ENCODE assay signal across 9 cellular contexts in genomic region chr5:68261174-68262021, GRCh38. TPM values are rescaled to one million over a fixed set of nuclear protein-coding genes. Genes with fewer than 3 reads are reported as not detected.
DNase-seq lines count a peak whose midpoint lies in the region; ATAC-seq and TF ChIP-seq lines count a peak whose summit lies in the region.
"Had no signal": no experiment of that assay in that cellular context is flagged by ENCODE, and none has a peak within 500 bp of the region (broad histone marks: within the 10 kb centered on the region; RNA-seq: fewer than 3 reads in every experiment).

No MANE protein-coding gene starts in this region.

- H3K4me3 Mint-ChIP-seq in activated naive CD4-positive, alpha-beta T cell treated with anti-CD3 and anti-CD28 coated beads for 36 hours, result no peak overlapping the region
- H3K4me3 Mint-ChIP-seq in activated B cell treated with CpG ODN at 0.5 μM for 24 hours, result no peak overlapping the region
- H3K4me3 Mint-ChIP-seq in type B pancreatic cell, result no peak overlapping the region
- H3K4me3 Mint-ChIP-seq: activated CD4-positive, alpha-beta T cell treated with anti-CD3 and anti-CD28 coated beads, Interleukin-2, amount 10 ng/mL, durations not matched to agents 7 days and 5 days had no signal

- H3K27me3 ChIP-seq in kidney epithelial cell (ENCODE audit: control insufficient read depth, insufficient read depth, low read length) (no peaks in the 10 kb centered on the region), neuronal stem cell (ENCODE audit: control insufficient read depth in 3 of 3, insufficient read depth in 3 of 3, low read depth in 1 of 3, low read length in 3 of 3) (no peaks in the 10 kb centered on the region)

- H3K27ac Mint-ChIP-seq in activated naive CD4-positive, alpha-beta T cell treated with anti-CD3 and anti-CD28 coated beads for 36 hours, result peak overlapping the region; percentile 21
- H3K27ac Mint-ChIP-seq in activated B cell treated with CpG ODN at 0.5 μM for 24 hours (peak overlapping the region; percentile 75), type B pancreatic cell (no peak overlapping the region)
- H3K27ac Mint-ChIP-seq: activated CD4-positive, alpha-beta T cell treated with anti-CD3 and anti-CD28 coated beads, Interleukin-2, amount 10 ng/mL, durations not matched to agents 7 days and 5 days had no signal

- no peaks in the 10 kb centered on the region for H3K9me3 Mint-ChIP-seq in activated naive CD4-positive, alpha-beta T cell treated with anti-CD3 and anti-CD28 coated beads for 36 hours
- H3K9me3 Mint-ChIP-seq in activated B cell treated with CpG ODN at 0.5 μM for 24 hours, result no peaks in the 10 kb centered on the region
- no peaks in the 10 kb centered on the region for H3K9me3 Mint-ChIP-seq in type B pancreatic cell
- H3K9me3 Mint-ChIP-seq: activated CD4-positive, alpha-beta T cell treated with anti-CD3 and anti-CD28 coated beads, Interleukin-2, amount 10 ng/mL, durations not matched to agents 7 days and 5 days had no signal

- H3K9me3 ChIP-seq in neuronal stem cell (replicated peaks in 1 of 2; ENCODE audit: control insufficient read depth in 2 of 2, insufficient read depth in 1 of 2, low read depth in 1 of 2, low read length in 2 of 2), result peaks cover 2 to 6% of the 10 kb centered on the region in 2 donors

- H2AFZ ChIP-seq in neuronal stem cell (ENCODE audit: low read length), result no peak overlapping the region

- H3K4me1 Mint-ChIP-seq in activated naive CD4-positive, alpha-beta T cell treated with anti-CD3 and anti-CD28 coated beads for 36 hours (ENCODE audit: low read depth), result peaks cover 84% of the 10 kb centered on the region
- peaks cover 72% of the 10 kb centered on the region for H3K4me1 Mint-ChIP-seq in activated B cell treated with CpG ODN at 0.5 μM for 24 hours
- peaks cover 62% of the 10 kb centered on the region for H3K4me1 Mint-ChIP-seq in type B pancreatic cell (ENCODE audit: unreplicated experiment)

- no peak overlapping the region for H3K23ac ChIP-seq in neuronal stem cell (ENCODE audit: low read depth, low read length, poor library complexity)

- in situ Hi-C loops in ACHN (cut with HindIII; ENCODE audit: low pct_ligation_motif_present, low pct_unique_long_range_greater_than_20kb, low sequenced_read_pairs), result no loop called here

- no peak overlapping the region for H2BK12ac ChIP-seq in neuronal stem cell (ENCODE audit: low read length)

- H3K4me1 ChIP-seq in neuronal stem cell (ENCODE audit: control insufficient read depth in 2 of 2, insufficient read depth in 1 of 2, low read depth in 1 of 2, low read length in 2 of 2), result peaks cover 0 to 3% of the 10 kb centered on the region in 2 donors

- CTCF ChIA-PET in activated naive CD4-positive, alpha-beta T cell treated with anti-CD3 and anti-CD28 coated beads for 36 hours (lab: Charles Lee), result interaction anchor here (0.6 to 1.4 kb wide), 2 partner anchors 9 to 24 kb away, joined by 3 to 5 read pairs; no protein-coding TSS in a partner anchor
- CTCF ChIA-PET in activated B cell treated with CpG ODN at 0.5 μM for 24 hours (lab: Charles Lee), result interaction anchor here (1.4 kb wide), 1 partner anchor 9 kb away, joined by 3 read pairs; no protein-coding TSS in a partner anchor

- TF ChIP-seq CTCF in activated B cell treated with CpG ODN at 0.5 μM for 24 hours (IDR thresholded peaks at IDR 0.05) (no peak), kidney epithelial cell (IDR thresholded peaks at IDR 0.05; ENCODE audit: insufficient read depth, low read length, poor library complexity, severe bottlenecking) (peak; percentile 2), type B pancreatic cell (conservative IDR thresholded peaks at IDR 0.05) (peak; percentile 32)

- H3K27me3 Mint-ChIP-seq in activated naive CD4-positive, alpha-beta T cell treated with anti-CD3 and anti-CD28 coated beads for 36 hours (ENCODE audit: low read depth), result no peaks in the 10 kb centered on the region
- H3K27me3 Mint-ChIP-seq in activated B cell treated with CpG ODN at 0.5 μM for 24 hours (no peaks in the 10 kb centered on the region), type B pancreatic cell (no peaks in the 10 kb centered on the region)
- H3K27me3 Mint-ChIP-seq: activated CD4-positive, alpha-beta T cell treated with anti-CD3 and anti-CD28 coated beads, Interleukin-2, amount 10 ng/mL, durations not matched to agents 7 days and 5 days had no signal

- H3K4ac ChIP-seq in neuronal stem cell (ENCODE audit: low read length), result no peak overlapping the region

- H4K8ac ChIP-seq in neuronal stem cell (ENCODE audit: low read depth, low read length), result no peak overlapping the region

- no CpG with 5 or more reads among the region's 4 CpGs for WGBS in neuronal stem cell (ENCODE audit: extremely low coverage in 2 of 2, insufficient read length in 2 of 2, insufficient replicate concordance in 1 of 2), 2 donors

- no peak overlapping the region for H2BK120ac ChIP-seq in neuronal stem cell (ENCODE audit: low read depth, low read length)

- intact Hi-C loops in activated naive CD4-positive, alpha-beta T cell treated with anti-CD3 and anti-CD28 coated beads for 36 hours (cut with micrococcal nuclease), result loop anchor here (2.0 kb wide), 1 partner anchor 19 kb away; no protein-coding TSS in a partner anchor
- intact Hi-C loops in activated B cell treated with CpG ODN at 0.5 μM for 24 hours (cut with micrococcal nuclease), result no loop called here

- H3K27ac ChIP-seq in neuronal stem cell (replicated peaks; ENCODE audit: low read length), result no peak overlapping the region

- POLR2A ChIA-PET in activated B cell treated with CpG ODN at 0.5 μM for 24 hours (lab: Charles Lee), result no interaction called here

- no peak overlapping the region for H2AK5ac ChIP-seq in neuronal stem cell (ENCODE audit: low read depth, low read length)

- H3K4me2 ChIP-seq in neuronal stem cell (ENCODE audit: insufficient read depth, low read length, poor library complexity, severe bottlenecking), result no peak overlapping the region

- no peak overlapping the region for H2BK15ac ChIP-seq in neuronal stem cell (ENCODE audit: low read length)

- H2BK5ac ChIP-seq in neuronal stem cell (ENCODE audit: low read length), result no peak overlapping the region

- H3K36me3 Mint-ChIP-seq in activated naive CD4-positive, alpha-beta T cell treated with anti-CD3 and anti-CD28 coated beads for 36 hours (ENCODE audit: low read depth), result no peaks in the 10 kb centered on the region
- peaks cover 19% of the 10 kb centered on the region for H3K36me3 Mint-ChIP-seq in activated B cell treated with CpG ODN at 0.5 μM for 24 hours (ENCODE audit: low read depth)
- H3K36me3 Mint-ChIP-seq in type B pancreatic cell, result peaks cover 19% of the 10 kb centered on the region

- H3K79me1 ChIP-seq in neuronal stem cell (ENCODE audit: low read depth, low read length), result peaks cover 3% of the 10 kb centered on the region

- H3K18ac ChIP-seq in neuronal stem cell (ENCODE audit: low read length), result no peak overlapping the region

- H3K4me3 ChIP-seq in kidney epithelial cell (ENCODE audit: low read depth, low read length), result no peak overlapping the region
- H3K4me3 ChIP-seq in neuronal stem cell (ENCODE audit: low read length in 2 of 2), result no peak overlapping the region

- H3K36me3 ChIP-seq in kidney epithelial cell (ENCODE audit: control insufficient read depth, insufficient read depth, low read length) (no peaks in the 10 kb centered on the region), neuronal stem cell (replicated peaks in 1 of 2; ENCODE audit: control insufficient read depth in 2 of 2, insufficient read depth in 2 of 2, low read length in 2 of 2) (peaks cover 0 to 11% of the 10 kb centered on the region in 2 donors)

- no peak overlapping the region for H3K14ac ChIP-seq in neuronal stem cell (ENCODE audit: low read length)

- H3K9ac ChIP-seq in neuronal stem cell (ENCODE audit: low read depth, low read length, poor library complexity), result no peak overlapping the region

- no peak overlapping the region for H4K91ac ChIP-seq in neuronal stem cell (ENCODE audit: low read depth, low read length, poor library complexity)

- no peak for DNase-seq in activated naive CD4-positive, alpha-beta T cell treated with anti-CD3 and anti-CD28 coated beads for 36 hours
- DNase-seq in activated naive CD4-positive, alpha-beta T cell treated with Interleukin-2 at 50 U/mL for 16 hours, result no peak
- DNase-seq in activated B cell treated with CpG ODN at 0.5 μM for 24 hours, result no peak
- no peak for DNase-seq in kidney epithelial cell (ENCODE audit: low read depth)
- DNase-seq in type B pancreatic cell (ENCODE audit: extremely low spot score, unreplicated experiment), result no peak
- no peak for DNase-seq in neuronal stem cell (ENCODE audit: low spot score)
- no peak for DNase-seq in ACHN
- DNase-seq: activated CD4-positive, alpha-beta T cell treated with anti-CD3 and anti-CD28 coated beads, Interleukin-2, amount 10 ng/mL, durations not matched to agents 7 days and 5 days had no signal

- ATAC-seq in activated B cell treated with CpG ODN at 0.5 μM for 24 hours (ENCODE audit: low read depth), result no peak
- ATAC-seq in GM19452 (IDR thresholded peaks at IDR 0.05; ENCODE audit: unreplicated experiment), result no peak

RNA-seq across cellular contexts. Expression of gene PIK3R1, which starts 45.8 kb away (rescaled TPM):
- total RNA-seq in activated naive CD4-positive, alpha-beta T cell treated with anti-CD3 and anti-CD28 coated beads for 36 hours, result 10 to 100 TPM; 28.5 to 31.4 TPM
- total RNA-seq in activated B cell treated with CpG ODN at 0.5 μM for 24 hours (45.5 and 52.2 TPM in 2 replicates), kidney epithelial cell (17.4 and 21.1 TPM in 2 replicates), type B pancreatic cell (ENCODE audit: low replicate concordance) (41.6 and 110 TPM in 2 replicates)
- 14.0 TPM for polyA plus RNA-seq in neuronal stem cell (2013, experiment 1 of 2)
- polyA plus RNA-seq in neuronal stem cell (2013, experiment 2 of 2), result 14.2 TPM
